Comparison of ENCODE assay signal across 8 cellular contexts in genomic region chr1:54335396-54336056, GRCh38.
A peak's percentile ranks its signal among the peaks of the same experiment; 100 is the strongest.
DNase-seq lines count a peak whose midpoint lies in the region; TF ChIP-seq lines count a peak whose summit lies in the region.

No MANE protein-coding gene starts in this region.

- H3K36me3 ChIP-seq in SK-N-MC (ENCODE audit: insufficient read depth, low read length): no peaks in the 10 kb centered on the region

- peaks cover 34% of the 10 kb centered on the region for H3K4me1 Mint-ChIP-seq in osteocyte (ENCODE audit: unreplicated experiment)

- no peaks in the 10 kb centered on the region for H3K36me3 Mint-ChIP-seq in osteocyte (ENCODE audit: unreplicated experiment)

- H3K27ac Mint-ChIP-seq in osteocyte (ENCODE audit: unreplicated experiment): peak overlapping the region; percentile 86

- no peaks in the 10 kb centered on the region for H3K9me3 ChIP-seq in SK-N-MC (ENCODE audit: low read depth, low read length)

- no peaks in the 10 kb centered on the region for H3K27me3 Mint-ChIP-seq in osteocyte (ENCODE audit: unreplicated experiment)

- H3K9ac ChIP-seq in SK-N-MC (ENCODE audit: insufficient read length): peak overlapping the region; percentile 19

- no peak overlapping the region for H3K4me3 ChIP-seq in SK-N-MC
- peak overlapping the region; percentile 66 for H3K4me3 ChIP-seq in fibroblast of the aortic adventitia (ENCODE audit: low read depth, low read length)

- H3K4me3 Mint-ChIP-seq in osteocyte (ENCODE audit: unreplicated experiment): no peak overlapping the region

- H3K9me3 Mint-ChIP-seq in osteocyte (ENCODE audit: unreplicated experiment): no peaks in the 10 kb centered on the region

- DNase-seq in Daoy (ENCODE audit: low read depth): peak; percentile 95
- no peak for DNase-seq in SK-N-MC (ENCODE audit: low read depth, low spot score)
- DNase-seq in fibroblast of the aortic adventitia (ENCODE audit: low read depth): peak; percentile 96
- DNase-seq in osteocyte (ENCODE audit: extremely low spot score, unreplicated experiment): no peak
- DNase-seq in stimulated activated CD4-positive, alpha-beta T cell treated with anti-CD3 and anti-CD28 coated beads, Interleukin-4, amount 100 ng/mL, for 4 hours: no peak
- DNase-seq in NCI-H1417 treated with DMSO at 0.1 percent for 48 hours (lab: John Stamatoyannopoulos, UW): no peak
- DNase-seq in GM19240 (ENCODE audit: insufficient read length, low spot score): no peak
- no peak for DNase-seq in activated T-cell treated with anti-CD3 and anti-CD28 coated beads, Interleukin-2, amount 50 U/mL, for 1 hour

- no peak for TF ChIP-seq CTCF in fibroblast of the aortic adventitia (IDR thresholded peaks at IDR 0.05; ENCODE audit: insufficient read depth, low read length)
- TF ChIP-seq CTCF in osteocyte (IDR thresholded peaks at IDR 0.05): no peak

- peak overlapping the region; percentile 16; the same call in 1 of the 2 replicates for H3K27ac ChIP-seq in SK-N-MC

Comparison
In these comparisons a context has a peak if more than half of its experiments do, and no peak if none do; other contexts are left out.
1. DNase-seq: peak in Daoy (single experiment) and fibroblast of the aortic adventitia (single experiment); none in SK-N-MC (single experiment), osteocyte (single experiment), stimulated activated CD4-positive, alpha-beta T cell treated with anti-CD3 and anti-CD28 coated beads, Interleukin-4, amount 100 ng/mL, for 4 hours (0 of 2), NCI-H1417 treated with DMSO at 0.1 percent for 48 hours (single experiment), GM19240 (single experiment) and activated T-cell treated with anti-CD3 and anti-CD28 coated beads, Interleukin-2, amount 50 U/mL, for 1 hour (single experiment).